17 cellular contexts compared by ENCODE assay signal in genomic region chr6:70180183-70180903, GRCh38.
DNase-seq lines count a peak whose midpoint lies in the region; ATAC-seq and TF ChIP-seq lines count a peak whose summit lies in the region.
"Had no signal": no experiment of that assay in that cellular context is flagged by ENCODE, and none has a peak within 500 bp of the region (broad histone marks: within the 10 kb centered on the region; RNA-seq: fewer than 3 reads in every experiment).

No MANE protein-coding gene starts in this region.

- WGBS in IMR-90 (ENCODE audit: extremely low coverage in 2 of 2, insufficient read length in 1 of 2), 2 experiments = no CpG with 5 or more reads among the region's 2 CpGs

- no peak for TF ChIP-seq CTCF in IMR-90 (conservative IDR thresholded peaks at IDR 0.05; ENCODE audit: low read depth, low read length)
- TF ChIP-seq CTCF in CD8-positive, alpha-beta T cell (IDR thresholded peaks at IDR 0.05) = no peak

- H3K4ac ChIP-seq in IMR-90 (ENCODE audit: low read depth, low read length) = no peak overlapping the region

- H4K20me1 ChIP-seq in IMR-90 (ENCODE audit: insufficient read depth, low read length) = no peaks in the 10 kb centered on the region

- H3K4me1 ChIP-seq in IMR-90 (ENCODE audit: control insufficient read depth, insufficient read depth, low read length) = no peaks in the 10 kb centered on the region
- H3K4me1 ChIP-seq in CD8-positive, alpha-beta T cell (ENCODE audit: insufficient read depth, low read length) = no peaks in the 10 kb centered on the region
- H3K4me1 ChIP-seq: HAP-1 had no signal

- no peak for DNase-seq in IMR-90
- DNase-seq in CD8-positive, alpha-beta T cell = no peak
- no peak for DNase-seq in A172 (ENCODE audit: low spot score)
- no peak for DNase-seq in head of caudate nucleus
- DNase-seq: DND-41, KG1, MV-4-11, NCI-H187, NCI-H2227 treated with DMSO at 0.1 percent for 48 hours, NCI-H82, Right ventricle myocardium superior, T-helper 9 cell had no signal

- POLR2A ChIA-PET in IMR-90 (lab: Charles Lee; ENCODE audit: unreplicated experiment) = no interaction called here
- POLR2A ChIA-PET in CD8-positive, alpha-beta T cell (lab: Charles Lee) = no interaction called here

- no peak overlapping the region for H3K4me3 ChIP-seq in IMR-90 (ENCODE audit: insufficient read depth, low read depth, low read length)
- H3K4me3 ChIP-seq in CD8-positive, alpha-beta T cell (ENCODE audit: low read depth, low read length) = no peak overlapping the region
- H3K4me3 ChIP-seq: HAP-1 had no signal

- H3K4me3 Mint-ChIP-seq in CD8-positive, alpha-beta T cell = no peak overlapping the region
- H3K4me3 Mint-ChIP-seq: CD14-positive monocyte had no signal

- in situ Hi-C loops in IMR-90 (cut with MboI; ENCODE audit: low sequenced_read_pairs) = no loop called here

- no peak overlapping the region for H3K18ac ChIP-seq in IMR-90 (ENCODE audit: low read depth, low read length)

- no peaks in the 10 kb centered on the region for H3K36me3 ChIP-seq in IMR-90 (ENCODE audit: control insufficient read depth, insufficient read depth, low read length)
- no peaks in the 10 kb centered on the region for H3K36me3 ChIP-seq in CD8-positive, alpha-beta T cell (ENCODE audit: insufficient read depth, low read length)
- H3K36me3 ChIP-seq: HAP-1 had no signal

- H2AFZ ChIP-seq in IMR-90 (replicated peaks; ENCODE audit: low read length, poor library complexity) = no peak overlapping the region

- no peaks in the 10 kb centered on the region for H3K9me3 Mint-ChIP-seq in CD8-positive, alpha-beta T cell

- H3K4me2 ChIP-seq in IMR-90 (ENCODE audit: low read depth, low read length) = no peak overlapping the region

- no peak overlapping the region for H4K5ac ChIP-seq in IMR-90 (ENCODE audit: low read depth, low read length)

- no peak overlapping the region for H3K56ac ChIP-seq in IMR-90 (ENCODE audit: extremely low read depth, insufficient read depth, low read length)

- H3K36me3 Mint-ChIP-seq in CD8-positive, alpha-beta T cell = no peaks in the 10 kb centered on the region
- H3K36me3 Mint-ChIP-seq: CD14-positive monocyte had no signal

- no peaks in the 10 kb centered on the region for H3K27me3 ChIP-seq in IMR-90 (ENCODE audit: control insufficient read depth, insufficient read depth, low read length)
- H3K27me3 ChIP-seq in CD8-positive, alpha-beta T cell (ENCODE audit: insufficient read depth, low read length) = no peaks in the 10 kb centered on the region

- no peak overlapping the region for H3K27ac Mint-ChIP-seq in CD8-positive, alpha-beta T cell
- H3K27ac Mint-ChIP-seq: CD14-positive monocyte had no signal

- no peaks in the 10 kb centered on the region for H3K79me1 ChIP-seq in IMR-90 (ENCODE audit: low read depth in 1 of 2, low read length in 2 of 2)

- no peak overlapping the region for H2AK5ac ChIP-seq in IMR-90 (ENCODE audit: low read depth, low read length)

- no peak overlapping the region for H2AK9ac ChIP-seq in IMR-90 (replicated peaks; ENCODE audit: low read depth, low read length, poor library complexity)

- H2BK20ac ChIP-seq in IMR-90 (ENCODE audit: low read depth, low read length) = no peak overlapping the region

- no peaks in the 10 kb centered on the region for H3K9me1 ChIP-seq in IMR-90 (ENCODE audit: insufficient read depth, low read length)

- H2BK120ac ChIP-seq in IMR-90 (ENCODE audit: low read depth, low read length) = no peak overlapping the region

- H3K27me3 Mint-ChIP-seq in CD8-positive, alpha-beta T cell (ENCODE audit: low read depth) = no peaks in the 10 kb centered on the region

- H3K9ac ChIP-seq in IMR-90 (ENCODE audit: low read depth, low read length) = no peak overlapping the region

- no peaks in the 10 kb centered on the region for H3K4me1 Mint-ChIP-seq in CD8-positive, alpha-beta T cell (ENCODE audit: low read depth)
- H3K4me1 Mint-ChIP-seq: CD14-positive monocyte had no signal

- no peak overlapping the region for H2BK5ac ChIP-seq in IMR-90 (ENCODE audit: low read depth, low read length, poor library complexity, severe bottlenecking)

- TF ChIP-seq RAD21 in IMR-90 (IDR thresholded peaks at IDR 0.05; ENCODE audit: low read length) = no peak

- intact Hi-C loops in IMR-90 (cut with micrococcal nuclease) = no loop called here
- intact Hi-C loops in CD8-positive, alpha-beta T cell (cut with DNase I, micrococcal nuclease) = no loop called here
- intact Hi-C loops in head of caudate nucleus (cut with DNase I) = no loop called here

- dilution Hi-C loops in IMR-90 (cut with HindIII; ENCODE audit: low sequenced_read_pairs, unreplicated experiment) = no loop called here

- no peaks in the 10 kb centered on the region for H3K9me3 ChIP-seq in IMR-90 (ENCODE audit: control insufficient read depth, insufficient read depth, low read length)
- H3K9me3 ChIP-seq in CD8-positive, alpha-beta T cell (ENCODE audit: low read length) = no peaks in the 10 kb centered on the region
- H3K9me3 ChIP-seq: HAP-1 had no signal

- ATAC-seq in GM18520 (IDR thresholded peaks at IDR 0.05; ENCODE audit: unreplicated experiment) = peak; percentile 14
- peak; percentile 6 for ATAC-seq in HG02870 (IDR thresholded peaks at IDR 0.05; ENCODE audit: unreplicated experiment)
- ATAC-seq in IMR-90 (ENCODE audit: low read depth) = no peak
- no peak for ATAC-seq in CD8-positive, alpha-beta T cell
- no peak for ATAC-seq in GM21367 (IDR thresholded peaks at IDR 0.05; ENCODE audit: unreplicated experiment)

- H2BK15ac ChIP-seq in IMR-90 (ENCODE audit: low read depth, low read length) = no peak overlapping the region

- no peak overlapping the region for H4K8ac ChIP-seq in IMR-90 (ENCODE audit: low read depth in 2 of 2, low read length in 2 of 2)

- BruUV-seq in IMR-90 (replicated peaks; lab: Mats Ljungman, UMichigan) = no TSS peak

- CTCF ChIA-PET in IMR-90 (lab: Yijun Ruan, JAX) = no interaction called here
- CTCF ChIA-PET in CD8-positive, alpha-beta T cell (lab: Charles Lee) = no interaction called here

- no peak for TF ChIP-seq POLR2A in IMR-90 (IDR thresholded peaks at IDR 0.05; ENCODE audit: low read depth, low read length)

- no peak overlapping the region for H3K27ac ChIP-seq in IMR-90 (ENCODE audit: insufficient read depth, low read length)
- H3K27ac ChIP-seq in CD8-positive, alpha-beta T cell (ENCODE audit: low read depth, low read length) = no peak overlapping the region

- no peak overlapping the region for H3K23ac ChIP-seq in IMR-90 (ENCODE audit: low read depth, low read length)

- no peak overlapping the region for H3K14ac ChIP-seq in IMR-90 (replicated peaks; ENCODE audit: low read depth, low read length)

- no peak overlapping the region for H4K91ac ChIP-seq in IMR-90 (ENCODE audit: insufficient read depth, low read depth, low read length)

TF ChIP-seq in IMR-90, 13 proteins besides CTCF, POLR2A, EP300 and RAD21:
- TF ChIP-seq BHLHE40 (IDR thresholded peaks at IDR 0.05; ENCODE audit: low read depth, low read length) (no peak), MAFK (IDR thresholded peaks at IDR 0.05; ENCODE audit: low read depth, low read length) (peak; percentile 43; the same call in 1 of the 2 replicates)

Comparison
In these comparisons a context has a peak if more than half of its experiments do, and no peak if none do; other contexts are left out.
1. ATAC-seq: peak in GM18520 (single experiment) and HG02870 (single experiment); none in IMR-90 (single experiment), CD8-positive, alpha-beta T cell (single experiment) and GM21367 (single experiment).